Comparison of ENCODE assay signal across 21 cellular contexts in the genomic region with DNA sequence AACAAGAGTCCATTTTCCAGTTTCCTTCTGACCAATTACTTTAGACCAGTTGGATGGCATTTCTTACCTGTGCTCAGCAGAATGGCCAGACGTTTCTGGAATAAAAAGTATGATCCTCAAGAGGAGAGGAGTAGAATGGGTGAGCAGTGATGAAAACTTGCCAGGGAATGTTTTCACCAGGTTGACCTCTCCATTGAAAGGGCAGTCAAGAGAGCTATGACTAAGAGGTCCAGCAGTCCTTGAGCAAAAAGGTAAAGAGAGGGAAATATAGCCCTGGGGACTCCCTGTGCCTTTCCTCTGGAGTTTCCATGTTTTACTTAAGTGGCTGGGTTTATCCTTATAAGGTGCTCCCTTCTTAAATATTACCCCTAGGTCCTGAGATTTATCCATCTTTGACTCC.
"Had no signal": no experiment of that assay in that cellular context is flagged by ENCODE, and none has a peak within 500 bp of the region (broad histone marks: within the 10 kb centered on the region; RNA-seq: fewer than 3 reads in every experiment).

No MANE protein-coding gene starts in this region.

- H3K9ac ChIP-seq: neural progenitor cell had no signal

- H3K4me1 ChIP-seq: neural progenitor cell, uterus had no signal

- H3K9me3 ChIP-seq: gastrocnemius medialis, mucosa of descending colon, tibial nerve, uterus had no signal

- FAIRE-seq: astrocyte, small intestine had no signal

- H2AFZ ChIP-seq: neural progenitor cell had no signal

- H3K4me3 ChIP-seq: cardiac muscle cell, gastrocnemius medialis, mucosa of descending colon, neural progenitor cell, tibial nerve, uterus had no signal

- H3K27me3 ChIP-seq: cardiac muscle cell, gastrocnemius medialis, neural progenitor cell, tibial nerve, uterus had no signal

- H3K4me2 ChIP-seq: neural progenitor cell had no signal

- DNase-seq: activated CD4-positive, alpha-beta T cell treated with anti-CD3 and anti-CD28 coated beads, Interleukin-2, amount 50 U/mL, for 4 hours; activated effector memory CD4-positive, alpha-beta T cell treated with anti-CD3 and anti-CD28 coated beads, Interleukin-2, amount 50 U/mL, for 16 hours; activated T-cell treated with anti-CD3 and anti-CD28 coated beads, Interleukin-2, amount 50 U/mL, for 72 hours; dermis blood vessel endothelial cell; effector memory CD8-positive, alpha-beta T cell; gastrocnemius medialis; head of caudate nucleus; kidney glomerular epithelial cell; left ventricle myocardium superior; mucosa of descending colon; naive B cell; right cardiac atrium; small intestine; stimulated activated CD4-positive, alpha-beta T cell treated with anti-CD3 and anti-CD28 coated beads, Interleukin-15, amount 100 ng/mL, for 24 hours; stimulated activated CD4-positive, alpha-beta T cell treated with anti-CD3 and anti-CD28 coated beads, Interleukin-2, amount 100 ng/mL, for 48 hours; uterus; WERI-Rb-1 had no signal

- H3K27ac ChIP-seq: cardiac muscle cell, gastrocnemius medialis, neural progenitor cell, uterus, WERI-Rb-1 had no signal

- H3K36me3 ChIP-seq: cardiac muscle cell, gastrocnemius medialis, neural progenitor cell, tibial nerve, uterus, WERI-Rb-1 had no signal
